ENCODE assay signal across 10 cellular contexts in the genomic region with DNA sequence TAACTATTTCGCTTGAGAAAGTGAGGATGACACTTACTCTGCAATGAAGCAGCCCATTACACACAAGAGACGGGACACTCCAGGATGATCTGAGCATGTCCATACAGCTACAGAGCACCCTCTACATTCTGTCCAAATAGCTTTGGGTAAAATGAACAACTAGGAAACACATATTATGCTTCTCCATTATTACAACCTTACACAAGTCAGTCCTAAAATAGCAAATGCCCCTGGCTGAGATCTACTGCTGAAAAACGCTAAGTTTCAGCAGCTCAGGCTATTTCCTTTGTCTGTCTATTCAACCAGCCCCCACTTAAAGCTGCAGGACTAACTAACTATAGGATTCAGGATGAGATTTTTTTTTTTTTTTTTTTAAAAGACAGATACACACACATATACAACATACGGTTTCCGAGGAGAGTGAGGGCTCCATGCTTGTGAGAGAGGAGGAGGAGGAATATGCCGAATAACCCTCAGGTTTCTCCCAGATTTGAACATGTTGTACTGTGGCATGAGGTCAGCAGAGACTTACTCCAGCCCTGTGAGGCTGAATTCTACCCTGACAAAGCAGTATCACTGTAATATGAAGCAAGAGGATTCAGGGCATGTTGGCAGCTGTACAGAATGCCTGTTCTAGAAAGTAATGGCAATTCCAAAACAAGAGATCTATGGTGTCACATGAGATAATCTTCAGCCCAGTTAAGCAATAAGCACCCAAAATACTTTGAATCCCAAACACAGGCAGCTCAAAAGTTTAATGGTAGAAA.
DNase-seq lines count a peak whose midpoint lies in the region; ATAC-seq, FAIRE-seq and TF ChIP-seq lines count a peak whose summit lies in the region.
"Had no signal": no experiment of that assay in that cellular context is flagged by ENCODE, and none has a peak within 500 bp of the region (broad histone marks: within the 10 kb centered on the region; RNA-seq: fewer than 3 reads in every experiment).

No MANE protein-coding gene starts in this region.

- no peak for TF ChIP-seq CTCF in liver (IDR thresholded peaks at IDR 0.05; ENCODE audit: low read depth, low read length, missing input control)
- no peak for TF ChIP-seq CTCF in HepG2 (CRISPR knock-in tag; IDR thresholded peaks at IDR 0.05)
- TF ChIP-seq CTCF in neural cell (IDR thresholded peaks at IDR 0.05; ENCODE audit: poor library complexity, severe bottlenecking) = no peak
- no peak for TF ChIP-seq CTCF in OCI-LY7 (conservative IDR thresholded peaks at IDR 0.05; ENCODE audit: low read length)

- H3K4me3 ChIP-seq in liver (ENCODE audit: low read depth in 1 of 3, low read length in 3 of 3) = peak overlapping the region in 2 of 3 donors; percentile 2 to 9
- H3K4me3 ChIP-seq in HepG2 (replicated peaks in 1 of 3; ENCODE audit: insufficient read depth in 1 of 3, low read depth in 2 of 3, low read length in 3 of 3) = no peak overlapping the region
- H3K4me3 ChIP-seq in neural cell (ENCODE audit: low read length) = peak overlapping the region; percentile 1
- H3K4me3 ChIP-seq in OCI-LY7 (ENCODE audit: low read depth, low read length, poor library complexity, severe bottlenecking) = no peak overlapping the region

- FAIRE-seq in HepG2 (lab: Jason Lieb, UNC) = no peak

- H3K9me3 Mint-ChIP-seq in activated naive CD4-positive, alpha-beta T cell treated with anti-CD3 and anti-CD28 coated beads for 36 hours = no peaks in the 10 kb centered on the region

- H3K27me3 Mint-ChIP-seq in activated naive CD4-positive, alpha-beta T cell treated with anti-CD3 and anti-CD28 coated beads for 36 hours (ENCODE audit: low read depth) = no peaks in the 10 kb centered on the region
- H3K27me3 Mint-ChIP-seq: B cell had no signal

- peak; percentile 43 to 59 for TF ChIP-seq RAD21 in liver (IDR thresholded peaks at IDR 0.05)
- TF ChIP-seq RAD21 in HepG2 (CRISPR knock-in tag; IDR thresholded peaks at IDR 0.05) = no peak
- no peak for TF ChIP-seq RAD21 in neural cell (conservative IDR thresholded peaks at IDR 0.05)

- no TSS peak for BruUV-seq in HepG2 (replicated peaks; lab: Mats Ljungman, UMichigan)
- BruUV-seq in OCI-LY7 (replicated peaks; lab: Mats Ljungman, UMichigan) = no TSS peak

- no peaks in the 10 kb centered on the region for H3K79me2 ChIP-seq in HepG2 (ENCODE audit: insufficient read depth, low read length)
- H3K79me2 ChIP-seq in neural cell (replicated peaks; ENCODE audit: insufficient read depth, low read length) = peaks cover 13% of the 10 kb centered on the region
- H3K79me2 ChIP-seq in OCI-LY7 (ENCODE audit: insufficient read depth, low read depth, low read length) = no peaks in the 10 kb centered on the region

- no peak overlapping the region for H3K4me3 Mint-ChIP-seq in activated naive CD4-positive, alpha-beta T cell treated with anti-CD3 and anti-CD28 coated beads for 36 hours
- H3K4me3 Mint-ChIP-seq: B cell had no signal

- H3K9ac ChIP-seq in liver (ENCODE audit: low read depth in 1 of 2, low read length in 2 of 2) = peak overlapping the region; percentile 30 to 53
- H3K9ac ChIP-seq in HepG2 (ENCODE audit: insufficient read depth, low read depth, low read length) = no peak overlapping the region
- H3K9ac ChIP-seq in neural cell (ENCODE audit: low read length) = no peak overlapping the region

- H3K36me3 ChIP-seq in liver (ENCODE audit: control insufficient read depth in 4 of 4, insufficient read depth in 3 of 4, low read depth in 1 of 4, low read length in 3 of 4) (no peaks in the 10 kb centered on the region), HepG2 (replicated peaks in 1 of 2; ENCODE audit: control insufficient read depth in 1 of 2, insufficient read depth in 2 of 2, low read length in 2 of 2) (no peaks in the 10 kb centered on the region), neural cell (ENCODE audit: insufficient read depth, low read length) (no peaks in the 10 kb centered on the region), OCI-LY7 (ENCODE audit: insufficient read depth, low read length) (no peaks in the 10 kb centered on the region)

- DNase-seq in HepG2 (ENCODE audit: low spot score) = no peak
- peak; percentile 98 for DNase-seq in fibroblast of peridontal ligament (ENCODE audit: extremely low read depth)
- DNase-seq in activated CD4-positive, alpha-beta T cell treated with anti-CD3 and anti-CD28 coated beads for 48 hours = no peak
- no peak for DNase-seq in OCI-LY7 (ENCODE audit: low spot score)
- DNase-seq in activated naive CD4-positive, alpha-beta T cell treated with anti-CD3 and anti-CD28 coated beads for 36 hours = no peak
- no peak for DNase-seq in activated gamma-delta T cell (lab: John Stamatoyannopoulos, UW)
- DNase-seq: activated CD4-positive, CD25-positive, alpha-beta regulatory T cell had no signal

- no peaks in the 10 kb centered on the region for H3K4me1 Mint-ChIP-seq in activated naive CD4-positive, alpha-beta T cell treated with anti-CD3 and anti-CD28 coated beads for 36 hours (ENCODE audit: low read depth)
- H3K4me1 Mint-ChIP-seq: B cell had no signal

- TF ChIP-seq EP300 in HepG2 (IDR thresholded peaks at IDR 0.05; ENCODE audit: low read depth in 2 of 2, low read length in 2 of 2) (no peak), HepG2 (CRISPR knock-in tag; IDR thresholded peaks at IDR 0.05; ENCODE audit: borderline replicate concordance) (no peak), neural cell (conservative IDR thresholded peaks at IDR 0.05; ENCODE audit: poor library complexity, severe bottlenecking) (no peak)

- TF ChIP-seq POLR2A in HepG2 (IDR thresholded peaks at IDR 0.05; ENCODE audit: insufficient read depth in 1 of 2, low read depth in 2 of 2, low read length in 2 of 2) = no peak

- H3K27ac ChIP-seq in liver (ENCODE audit: low read depth in 1 of 2, low read length in 2 of 2) (peak overlapping the region; percentile 66 to 75), HepG2 (ENCODE audit: extremely low read length, insufficient read depth, low read length) (no peak overlapping the region), neural cell (ENCODE audit: low read length) (peak overlapping the region; percentile 5), OCI-LY7 (ENCODE audit: low read depth, low read length, poor library complexity, severe bottlenecking) (no peak overlapping the region)

- H3K9me2 ChIP-seq in neural cell (ENCODE audit: insufficient read depth, low read length) (no peaks in the 10 kb centered on the region), OCI-LY7 (ENCODE audit: insufficient read depth, low read length) (no peaks in the 10 kb centered on the region)

- no peaks in the 10 kb centered on the region for H3K36me3 Mint-ChIP-seq in activated naive CD4-positive, alpha-beta T cell treated with anti-CD3 and anti-CD28 coated beads for 36 hours (ENCODE audit: low read depth)

- no peak overlapping the region for H2AFZ ChIP-seq in HepG2 (ENCODE audit: low read length)
- no peak overlapping the region for H2AFZ ChIP-seq in neural cell (ENCODE audit: low read depth, low read length)
- H2AFZ ChIP-seq in OCI-LY7 (ENCODE audit: low read length) = no peak overlapping the region

- H3K4me1 ChIP-seq in liver (ENCODE audit: control insufficient read depth in 4 of 4, insufficient read depth in 4 of 4, low read length in 3 of 4) (peaks cover 1 to 22% (median 15%) of the 10 kb centered on the region in 4 donors), HepG2 (ENCODE audit: insufficient read depth, low read length) (peaks cover 5% of the 10 kb centered on the region; the same call in 1 of the 2 replicates), OCI-LY7 (ENCODE audit: insufficient read depth, low read length, poor library complexity, severe bottlenecking) (no peaks in the 10 kb centered on the region)

- no peak overlapping the region for H3K27ac Mint-ChIP-seq in activated naive CD4-positive, alpha-beta T cell treated with anti-CD3 and anti-CD28 coated beads for 36 hours
- H3K27ac Mint-ChIP-seq: B cell had no signal

- POLR2A ChIA-PET in HepG2 (lab: Yijun Ruan, JAX) (no interaction called here), OCI-LY7 (lab: Charles Lee) (interaction anchor here (0.7 kb wide), 1 partner anchor 101 kb away, joined by 5 read pairs; no protein-coding TSS in a partner anchor)

- no peak for ATAC-seq in HepG2

- no peaks in the 10 kb centered on the region for H3F3A ChIP-seq in neural cell (ENCODE audit: insufficient read depth, low read length, poor library complexity, severe bottlenecking)

- H3K4me2 ChIP-seq in HepG2 (ENCODE audit: low read depth, low read length) = no peak overlapping the region
- H3K4me2 ChIP-seq in neural cell (ENCODE audit: low read length) = no peak overlapping the region
- H3K4me2 ChIP-seq in OCI-LY7 (ENCODE audit: low read length) = no peak overlapping the region

- H3K9me3 ChIP-seq in liver (ENCODE audit: control insufficient read depth in 4 of 4, low read length in 3 of 4) (no peaks in the 10 kb centered on the region), HepG2 (ENCODE audit: low read length) (no peaks in the 10 kb centered on the region), neural cell (ENCODE audit: low read length) (no peaks in the 10 kb centered on the region), OCI-LY7 (ENCODE audit: low read length) (no peaks in the 10 kb centered on the region)

- intact Hi-C loops in HepG2 (cut with micrococcal nuclease; ENCODE audit: unreplicated experiment) = no loop called here
- intact Hi-C loops in OCI-LY7 (cut with micrococcal nuclease; ENCODE audit: unreplicated experiment) = no loop called here
- intact Hi-C loops in activated naive CD4-positive, alpha-beta T cell treated with anti-CD3 and anti-CD28 coated beads for 36 hours (cut with micrococcal nuclease) = no loop called here

- in situ Hi-C loops in HepG2 (cut with HindIII; ENCODE audit: extremely low pct_ligation_motif_present, low pct_unique_long_range_greater_than_20kb) = no loop called here

- WGBS in liver = 30% methylated on average over 6 of the region's 6 CpGs
- 89% methylated on average over 6 of the region's 6 CpGs for WGBS in HepG2 (ENCODE audit: low lambda C conversion rate)

- H3K27me3 ChIP-seq in liver (ENCODE audit: control insufficient read depth in 4 of 4, insufficient read depth in 4 of 4, low read length in 3 of 4) (no peaks in the 10 kb centered on the region), HepG2 (ENCODE audit: control insufficient read depth in 1 of 2, insufficient read depth in 2 of 2, low read length in 2 of 2) (no peaks in the 10 kb centered on the region), neural cell (ENCODE audit: insufficient read depth, low read depth, low read length) (no peaks in the 10 kb centered on the region)

- H4K20me1 ChIP-seq in HepG2 (ENCODE audit: insufficient read depth, low read length) (no peaks in the 10 kb centered on the region), neural cell (ENCODE audit: insufficient read depth) (no peaks in the 10 kb centered on the region), OCI-LY7 (ENCODE audit: insufficient read depth, low read length) (no peaks in the 10 kb centered on the region)

- CTCF ChIA-PET in HepG2 (lab: Yijun Ruan, JAX; ENCODE audit: low intra/inter-chr PET ratio, low total read pairs) (no interaction called here), OCI-LY7 (lab: Charles Lee; ENCODE audit: unreplicated experiment) (no interaction called here)
- CTCF ChIA-PET in activated naive CD4-positive, alpha-beta T cell treated with anti-CD3 and anti-CD28 coated beads for 36 hours (lab: Charles Lee) = interaction anchor here (0.6 to 0.7 kb wide), 3 partner anchors 50 to 261 kb away, joined by 3 to 5 read pairs (median 3); no protein-coding TSS in a partner anchor

TF ChIP-seq in neural cell, 6 proteins besides CTCF, POLR2A, EP300 and RAD21 (continues in another document):
- no peak for TF ChIP-seq MXI1 (conservative IDR thresholded peaks at IDR 0.05; ENCODE audit: poor library complexity, severe bottlenecking)

Comparison
In these comparisons a context has a peak if more than half of its experiments do, and no peak if none do; other contexts are left out.
1. H3K27ac ChIP-seq: peak in liver (2 of 2) and neural cell (single experiment); none in HepG2 (single experiment) and OCI-LY7 (single experiment).
2. H3K4me3 ChIP-seq: peak in liver (2 of 3) and neural cell (single experiment); none in HepG2 (0 of 3) and OCI-LY7 (single experiment).
3. H3K9ac ChIP-seq: peak in liver (2 of 2); none in HepG2 (single experiment) and neural cell (single experiment).